In genomic region chr2:175366814-175367213, GRCh38 we compare ENCODE assay signal across 1 cellular context.
A peak's percentile ranks its signal among the peaks of the same experiment; 100 is the strongest.
TF ChIP-seq lines count a peak whose summit lies in the region.

No MANE protein-coding gene starts in this region.

TF ChIP-seq in HCT116, 20 proteins besides CTCF, POLR2A, EP300 and RAD21 (continued from another document):
- TF ChIP-seq CBX3 (IDR thresholded peaks at IDR 0.05; ENCODE audit: low read depth): 0 out of 2 replicates have a peak, but pooled peaks have one; percentile 25
- TF ChIP-seq SRF (IDR thresholded peaks at IDR 0.05; ENCODE audit: low read depth): 0 out of 2 replicates have a peak, but pooled peaks have one; percentile 14
- no peak for TF ChIP-seq ELF1 (IDR thresholded peaks at IDR 0.05; ENCODE audit: borderline replicate concordance, low read depth)
- no peak for TF ChIP-seq REST (IDR thresholded peaks at IDR 0.05; ENCODE audit: low read depth)
